In the genomic region with DNA sequence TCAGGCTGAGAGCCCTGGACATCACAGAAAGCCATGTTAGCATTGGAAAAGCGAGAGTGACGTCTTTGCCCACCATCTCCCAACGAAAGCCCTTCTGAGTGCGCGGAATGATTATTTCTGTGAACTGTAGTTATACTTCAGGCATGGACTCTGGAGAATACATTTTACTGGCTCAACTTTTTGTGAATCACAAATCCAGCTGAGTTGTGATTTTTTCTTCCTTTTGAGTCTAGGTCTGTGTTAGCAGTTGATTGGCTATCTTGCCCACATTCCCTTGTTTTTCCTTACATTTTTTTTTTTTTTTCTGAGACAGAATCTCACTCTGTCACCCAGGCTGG, we compare ENCODE assay signal across 17 cellular contexts.
A peak's percentile ranks its signal among the peaks of the same experiment; 100 is the strongest.
DNase-seq lines count a peak whose midpoint lies in the region; ATAC-seq and TF ChIP-seq lines count a peak whose summit lies in the region.
"Had no signal": no experiment of that assay in that cellular context is flagged by ENCODE, and none has a peak within 500 bp of the region (broad histone marks: within the 10 kb centered on the region; RNA-seq: fewer than 3 reads in every experiment).

No MANE protein-coding gene starts in this region.

- H3K4me1 ChIP-seq in ACC112 (ENCODE audit: control insufficient read depth, insufficient read depth, low read length, unreplicated experiment) (peaks cover 3% of the 10 kb centered on the region), SJCRH30 (peaks cover 13% of the 10 kb centered on the region), right cardiac atrium (ENCODE audit: control insufficient read depth, insufficient read depth, low read length) (no peaks in the 10 kb centered on the region), osteoblast (ENCODE audit: insufficient read depth, low read length) (no peaks in the 10 kb centered on the region), HAP-1 (no peaks in the 10 kb centered on the region)

- TF ChIP-seq CTCF in osteoblast (IDR thresholded peaks at IDR 0.05; ENCODE audit: extremely low read depth, low read depth, low read length), result no peak

- H3K4me2 ChIP-seq in osteoblast (ENCODE audit: insufficient read depth, low read length), result peak overlapping the region; percentile 63

- H3K9me3 ChIP-seq in SJCRH30 (replicated peaks) (peaks cover 12% of the 10 kb centered on the region), right cardiac atrium (ENCODE audit: control insufficient read depth, low read length) (no peaks in the 10 kb centered on the region), osteoblast (ENCODE audit: low read depth, low read length) (peaks cover 2% of the 10 kb centered on the region), HAP-1 (no peaks in the 10 kb centered on the region)
- H3K9me3 ChIP-seq: MG63 had no signal

- no peaks in the 10 kb centered on the region for H3K79me2 ChIP-seq in ACC112 (ENCODE audit: control insufficient read depth, insufficient read depth, low read length, unreplicated experiment)
- no peaks in the 10 kb centered on the region for H3K79me2 ChIP-seq in osteoblast (ENCODE audit: insufficient read depth, low read length)

- H3K27me3 ChIP-seq in ACC112 (ENCODE audit: insufficient read depth, low read length) (peaks cover 39% of the 10 kb centered on the region), SJCRH30 (no peaks in the 10 kb centered on the region), right cardiac atrium (ENCODE audit: control insufficient read depth, insufficient read depth) (no peaks in the 10 kb centered on the region), osteoblast (ENCODE audit: insufficient read depth, low read length) (peaks cover 4% of the 10 kb centered on the region), HAP-1 (ENCODE audit: low read depth) (no peaks in the 10 kb centered on the region)
- H3K27me3 ChIP-seq: MG63 had no signal

- in situ Hi-C loops in HAP-1 (cut with MboI; ENCODE audit: low sequenced_read_pairs), result no loop called here

- 46% methylated on average over 5 of the region's 5 CpGs for WGBS in right cardiac atrium

- no peaks in the 10 kb centered on the region for H4K20me1 ChIP-seq in osteoblast (ENCODE audit: insufficient read depth, low read length)

- no peak overlapping the region for H3K27ac ChIP-seq in ACC112 (ENCODE audit: low read depth, low read length)
- H3K27ac ChIP-seq in SJCRH30, result peak overlapping the region; percentile 48
- peak overlapping the region; percentile 51 for H3K27ac ChIP-seq in right cardiac atrium (ENCODE audit: low read length)
- no peak overlapping the region for H3K27ac ChIP-seq in osteoblast (ENCODE audit: low read depth, low read length)
- H3K27ac ChIP-seq: HL-60 had no signal

- DNase-seq in SJCRH30 (no peak), right cardiac atrium (no peak), osteoblast (ENCODE audit: insufficient read length, low spot score, missing footprints) (no peak), HAP-1 (ENCODE audit: low spot score in 2 of 2) (no peak), cerebellum (ENCODE audit: low spot score) (no peak), foreskin melanocyte (no peak), NCI-H446 (lab: John Stamatoyannopoulos, UW) (no peak)
- DNase-seq: AML-193; CD4-positive, CD25-positive, alpha-beta regulatory T cell; GF-D8; KG1; MG63; NCI-H1105; NCI-H187 treated with DMSO at 0.1 percent for 48 hours; NCI-H446 treated with DMSO at 0.1 percent for 48 hours had no signal

- H2AFZ ChIP-seq in ACC112 (ENCODE audit: low read length, unreplicated experiment) (peak overlapping the region; percentile 32), osteoblast (ENCODE audit: low read length) (peak overlapping the region; percentile 54)

- intact Hi-C loops in right cardiac atrium (cut with DNase I), result no loop called here

- H3K36me3 ChIP-seq in ACC112 (ENCODE audit: insufficient read depth, low read length), result no peaks in the 10 kb centered on the region
- H3K36me3 ChIP-seq in SJCRH30, result no peaks in the 10 kb centered on the region
- H3K36me3 ChIP-seq in osteoblast (ENCODE audit: insufficient read depth, low read length), result no peaks in the 10 kb centered on the region
- H3K36me3 ChIP-seq in HAP-1 (replicated peaks), result no peaks in the 10 kb centered on the region
- H3K36me3 ChIP-seq: MG63 had no signal

- peak in 1 of 2 donors; percentile 57 for ATAC-seq in right cardiac atrium

- H3K4me3 ChIP-seq in ACC112 (ENCODE audit: low read depth, low read length), result peak overlapping the region; percentile 12; the same call in 1 of the 2 replicates
- no peak overlapping the region for H3K4me3 ChIP-seq in SJCRH30
- H3K4me3 ChIP-seq in right cardiac atrium (ENCODE audit: low read length), result no peak overlapping the region
- H3K4me3 ChIP-seq in osteoblast (ENCODE audit: insufficient read depth, low read length), result no peak overlapping the region
- H3K4me3 ChIP-seq in HAP-1, result no peak overlapping the region
- H3K4me3 ChIP-seq: MG63 had no signal

Comparison
In these comparisons a context has a peak if more than half of its experiments do, and no peak if none do; other contexts are left out.
1. H3K27ac ChIP-seq: peak in SJCRH30 (single experiment) and right cardiac atrium (single experiment); none in ACC112 (single experiment) and osteoblast (single experiment).